Comparison of ENCODE assay signal across 1 cellular context in the genomic region with DNA sequence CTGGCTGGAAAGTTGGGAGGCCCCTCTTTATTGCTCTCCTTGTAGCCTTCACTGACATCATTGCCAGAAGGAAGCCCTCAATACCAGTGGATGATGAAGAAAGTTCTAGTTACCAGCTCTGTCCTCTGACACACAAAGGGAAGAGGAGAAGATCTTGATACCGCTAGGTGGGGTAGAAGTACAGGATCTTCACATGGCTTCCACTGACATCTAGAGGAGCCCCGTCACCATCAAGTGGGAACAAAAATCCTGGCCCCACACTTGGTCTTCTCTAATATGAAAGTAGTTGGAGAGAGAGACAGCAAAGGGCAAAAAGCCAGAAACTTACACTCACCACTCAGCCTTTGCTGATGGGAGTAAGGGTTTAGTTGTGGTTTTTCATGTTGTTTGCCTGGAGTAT.
TF ChIP-seq lines count a peak whose summit lies in the region.

No MANE protein-coding gene starts in this region.

TF ChIP-seq in SK-N-SH treated with all-trans-retinoic acid at 6 μM for 48 hours, 23 proteins besides CTCF, POLR2A, EP300 and RAD21:
- TF ChIP-seq BACH2 (CRISPR knock-in tag; IDR thresholded peaks at IDR 0.05; ENCODE audit: borderline replicate concordance) (no peak), ZNF8 (CRISPR knock-in tag; IDR thresholded peaks at IDR 0.05) (no peak), ZNF565 (CRISPR knock-in tag; conservative IDR thresholded peaks at IDR 0.05; ENCODE audit: low read depth) (no peak), TOX (CRISPR knock-in tag; IDR thresholded peaks at IDR 0.05; ENCODE audit: borderline replicate concordance) (no peak), ARNTL (CRISPR knock-in tag; IDR thresholded peaks at IDR 0.05; ENCODE audit: borderline replicate concordance, low read depth) (no peak), TCF4 (CRISPR knock-in tag; IDR thresholded peaks at IDR 0.05; ENCODE audit: borderline replicate concordance) (no peak), ZFP3 (CRISPR knock-in tag; IDR thresholded peaks at IDR 0.05) (no peak), CSRNP3 (CRISPR knock-in tag; IDR thresholded peaks at IDR 0.05) (no peak), ZC3H10 (CRISPR knock-in tag; IDR thresholded peaks at IDR 0.05) (no peak), ESRRG (CRISPR knock-in tag; IDR thresholded peaks at IDR 0.05) (no peak), OSR1 (CRISPR knock-in tag; IDR thresholded peaks at IDR 0.05) (no peak), CSDC2 (CRISPR knock-in tag; IDR thresholded peaks at IDR 0.05) (no peak), CREB5 (CRISPR knock-in tag; IDR thresholded peaks at IDR 0.05; ENCODE audit: low read depth) (no peak), ZNF70 (CRISPR knock-in tag; IDR thresholded peaks at IDR 0.05) (no peak), TSHZ2 (CRISPR knock-in tag; IDR thresholded peaks at IDR 0.05) (no peak), SNAI2 (CRISPR knock-in tag; IDR thresholded peaks at IDR 0.05) (no peak)
- TF ChIP-seq, protein P1, sequence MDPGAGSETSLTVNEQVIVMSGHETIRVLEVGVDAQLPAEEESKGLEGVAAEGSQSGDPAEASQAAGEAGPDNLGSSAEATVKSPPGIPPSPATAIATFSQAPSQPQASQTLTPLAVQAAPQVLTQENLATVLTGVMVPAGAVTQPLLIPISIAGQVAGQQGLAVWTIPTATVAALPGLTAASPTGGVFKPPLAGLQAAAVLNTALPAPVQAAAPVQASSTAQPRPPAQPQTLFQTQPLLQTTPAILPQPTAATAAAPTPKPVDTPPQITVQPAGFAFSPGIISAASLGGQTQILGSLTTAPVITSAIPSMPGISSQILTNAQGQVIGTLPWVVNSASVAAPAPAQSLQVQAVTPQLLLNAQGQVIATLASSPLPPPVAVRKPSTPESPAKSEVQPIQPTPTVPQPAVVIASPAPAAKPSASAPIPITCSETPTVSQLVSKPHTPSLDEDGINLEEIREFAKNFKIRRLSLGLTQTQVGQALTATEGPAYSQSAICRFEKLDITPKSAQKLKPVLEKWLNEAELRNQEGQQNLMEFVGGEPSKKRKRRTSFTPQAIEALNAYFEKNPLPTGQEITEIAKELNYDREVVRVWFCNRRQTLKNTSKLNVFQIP (CRISPR knock-in tag; IDR thresholded peaks at IDR 0.05; ENCODE audit: borderline replicate concordance, low read depth) = no peak
- TF ChIP-seq, protein P2, sequence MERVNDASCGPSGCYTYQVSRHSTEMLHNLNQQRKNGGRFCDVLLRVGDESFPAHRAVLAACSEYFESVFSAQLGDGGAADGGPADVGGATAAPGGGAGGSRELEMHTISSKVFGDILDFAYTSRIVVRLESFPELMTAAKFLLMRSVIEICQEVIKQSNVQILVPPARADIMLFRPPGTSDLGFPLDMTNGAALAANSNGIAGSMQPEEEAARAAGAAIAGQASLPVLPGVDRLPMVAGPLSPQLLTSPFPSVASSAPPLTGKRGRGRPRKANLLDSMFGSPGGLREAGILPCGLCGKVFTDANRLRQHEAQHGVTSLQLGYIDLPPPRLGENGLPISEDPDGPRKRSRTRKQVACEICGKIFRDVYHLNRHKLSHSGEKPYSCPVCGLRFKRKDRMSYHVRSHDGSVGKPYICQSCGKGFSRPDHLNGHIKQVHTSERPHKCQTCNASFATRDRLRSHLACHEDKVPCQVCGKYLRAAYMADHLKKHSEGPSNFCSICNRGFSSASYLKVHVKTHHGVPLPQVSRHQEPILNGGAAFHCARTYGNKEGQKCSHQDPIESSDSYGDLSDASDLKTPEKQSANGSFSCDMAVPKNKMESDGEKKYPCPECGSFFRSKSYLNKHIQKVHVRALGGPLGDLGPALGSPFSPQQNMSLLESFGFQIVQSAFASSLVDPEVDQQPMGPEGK (CRISPR knock-in tag; IDR thresholded peaks at IDR 0.05; ENCODE audit: borderline replicate concordance) = no peak
TF ChIP-seq in SK-N-SH treated with all-trans-retinoic acid at 6 μM for 48 hours: peak in this region for 0.
